Comparison of ENCODE assay signal across 29 cellular contexts in the genomic region with DNA sequence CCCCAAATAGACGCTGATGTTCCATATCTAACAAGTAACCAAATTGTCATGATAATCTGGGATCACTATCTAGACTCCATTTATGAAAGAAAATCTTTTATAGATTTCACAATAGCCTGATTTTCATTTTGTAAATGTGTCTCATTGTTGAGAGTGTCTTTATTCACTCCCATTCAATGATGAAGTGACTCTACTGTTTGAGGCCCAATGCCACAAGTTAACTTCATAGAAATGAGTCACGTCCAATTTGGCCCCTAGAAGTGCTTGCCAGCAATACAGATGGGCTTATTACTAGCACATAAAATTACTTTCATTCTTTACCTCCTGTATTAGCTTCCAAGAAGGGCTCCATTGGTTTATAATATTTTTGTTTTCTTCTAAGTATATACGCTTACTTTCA. TPM values are rescaled to one million over a fixed set of nuclear protein-coding genes. Genes with fewer than 3 reads are reported as not detected.
DNase-seq lines count a peak whose midpoint lies in the region; ATAC-seq and FAIRE-seq lines count a peak whose summit lies in the region.
"Had no signal": no experiment of that assay in that cellular context is flagged by ENCODE, and none has a peak within 500 bp of the region (broad histone marks: within the 10 kb centered on the region; RNA-seq: fewer than 3 reads in every experiment).

No MANE protein-coding gene starts in this region.

- H3K9ac ChIP-seq in adipocyte (ENCODE audit: low read length): no peak overlapping the region
- H3K9ac ChIP-seq: BLaER1 had no signal

- DNase-seq in ELR (ENCODE audit: low read depth) (peak; percentile 15), adipocyte (ENCODE audit: low read depth) (peak; percentile 1), frontal cortex (ENCODE audit: low spot score in 2 of 2) (no peak), superior temporal gyrus (ENCODE audit: extremely low spot score) (peak; percentile 64), retina (no peak), NCI-H2227 treated with DMSO at 0.1 percent for 48 hours (lab: John Stamatoyannopoulos, UW) (no peak)
- DNase-seq: activated CD4-positive, alpha-beta T cell treated with anti-CD3 and anti-CD28 coated beads, Interleukin-2, amount 50 U/mL, for 48 hours; activated T-cell treated with anti-CD3 and anti-CD28 coated beads, Interleukin-2, amount 50 U/mL, for 72 hours; body of pancreas; DMS53; lower lobe of right lung; NCI-H1436 treated with DMSO at 0.1 percent for 48 hours; NCI-H2081 treated with DMSO at 0.1 percent for 48 hours; NCI-H345; NCI-H69; PC-3; stimulated activated naive CD4-positive, alpha-beta T cell; T-helper 17 cell; uterus had no signal

- no peaks in the 10 kb centered on the region for H3K27me3 ChIP-seq in adipocyte (replicated peaks; ENCODE audit: control insufficient read depth, insufficient read depth, low read length)
- H3K27me3 ChIP-seq: BLaER1, body of pancreas, gastroesophageal sphincter, hepatocyte, uterus had no signal

- H3K4me1 ChIP-seq in adipocyte (ENCODE audit: control insufficient read depth, insufficient read depth, low read length): peaks cover 3% of the 10 kb centered on the region
- H3K4me1 ChIP-seq: body of pancreas, gastroesophageal sphincter, uterus had no signal

- H3K4me3 ChIP-seq in adipocyte (ENCODE audit: low read length): no peak overlapping the region
- H3K4me3 ChIP-seq: BLaER1, body of pancreas, gastroesophageal sphincter, hepatocyte, lower lobe of right lung, skin epidermis, thoracic aorta, uterus had no signal

- no peaks in the 10 kb centered on the region for H3K9me3 ChIP-seq in adipocyte (ENCODE audit: control insufficient read depth, low read length)
- H3K9me3 ChIP-seq: body of pancreas, gastroesophageal sphincter, lower lobe of right lung, thoracic aorta, uterus had no signal

- FAIRE-seq in frontal cortex (lab: Jason Lieb, UNC): peak; percentile 71
- FAIRE-seq: H1, TTC549 had no signal

- no peaks in the 10 kb centered on the region for H3K36me3 ChIP-seq in adipocyte (ENCODE audit: control insufficient read depth, insufficient read depth, low read length, severe bottlenecking)
- H3K36me3 ChIP-seq: BLaER1, gastroesophageal sphincter, lower lobe of right lung, thoracic aorta, uterus had no signal

- no peak for ATAC-seq in HG03469 (IDR thresholded peaks at IDR 0.05; ENCODE audit: unreplicated experiment)
- ATAC-seq: activated T-cell treated with anti-CD3 and anti-CD28 coated beads, Interleukin-2, amount 50 U/mL, for 72 hours; body of pancreas; gastroesophageal sphincter; lower lobe of right lung; natural killer cell treated with Interleukin-12 subunit alpha and Interleukin-12 subunit beta and Interleukin-15 and Interleukin-18, amount 100 ng/mL, for 72 hours; PC-3; SK-N-SH treated with all-trans-retinoic acid at 6 μM for 48 hours; T-helper 17 cell had no signal

RNA-seq across cellular contexts. Expression of a gene that starts 6.3 kb away (rescaled TPM):
- 10.6 TPM for total RNA-seq in frontal cortex

Comparison
In these comparisons a context has a peak if more than half of its experiments do, and no peak if none do; other contexts are left out.
1. DNase-seq: peak in ELR (single experiment), adipocyte (single experiment) and superior temporal gyrus (single experiment); none in frontal cortex (0 of 2), retina (single experiment) and NCI-H2227 treated with DMSO at 0.1 percent for 48 hours (single experiment).